Comparison of ENCODE assay signal across 10 cellular contexts in the genomic region with DNA sequence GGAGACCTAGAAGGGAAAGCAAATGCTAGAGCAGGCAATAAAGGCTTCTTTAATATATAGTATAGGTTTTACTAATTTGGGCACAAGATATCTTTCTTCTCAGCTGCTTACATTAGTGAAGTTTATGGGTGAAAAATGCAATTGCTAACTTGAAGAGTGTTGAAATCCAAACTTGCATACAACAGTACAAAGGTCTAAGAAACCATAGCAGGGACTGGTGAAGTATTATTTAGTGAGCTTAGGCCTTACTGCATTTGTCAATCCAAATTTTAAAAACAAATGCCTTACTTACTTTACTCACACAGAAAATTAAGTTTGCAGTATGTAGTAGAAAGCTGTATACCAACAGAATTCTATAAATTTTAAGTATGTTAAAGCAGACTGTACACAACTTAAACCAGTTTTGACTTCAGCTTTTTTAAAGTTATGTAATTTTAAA. TPM values are rescaled to one million over a fixed set of nuclear protein-coding genes. Genes with fewer than 3 reads are reported as not detected.
DNase-seq lines count a peak whose midpoint lies in the region; ATAC-seq and TF ChIP-seq lines count a peak whose summit lies in the region.
"Had no signal": no experiment of that assay in that cellular context is flagged by ENCODE, and none has a peak within 500 bp of the region (broad histone marks: within the 10 kb centered on the region; RNA-seq: fewer than 3 reads in every experiment).

No MANE protein-coding gene starts in this region.

- ATAC-seq in memory B cell (ENCODE audit: low read depth) = no peak
- ATAC-seq: body of pancreas had no signal

- H3K27me3 Mint-ChIP-seq in memory B cell = no peaks in the 10 kb centered on the region
- no peaks in the 10 kb centered on the region for H3K27me3 Mint-ChIP-seq in type B pancreatic cell

- H3K27ac Mint-ChIP-seq in memory B cell (peak overlapping the region; percentile 57), type B pancreatic cell (peak overlapping the region; percentile 5)

- no peaks in the 10 kb centered on the region for H3K36me3 ChIP-seq in cardiac muscle cell
- no peaks in the 10 kb centered on the region for H3K36me3 ChIP-seq in adrenal gland (replicated peaks in 1 of 2)

- H3K4me3 Mint-ChIP-seq in memory B cell (no peak overlapping the region), type B pancreatic cell (peak overlapping the region; percentile 78)

- H3K9me3 Mint-ChIP-seq in memory B cell (no peaks in the 10 kb centered on the region), type B pancreatic cell (no peaks in the 10 kb centered on the region)

- peaks cover 25% of the 10 kb centered on the region for H3K4me1 Mint-ChIP-seq in memory B cell
- H3K4me1 Mint-ChIP-seq in type B pancreatic cell (ENCODE audit: unreplicated experiment) = peaks cover 24% of the 10 kb centered on the region

- H3K9me3 ChIP-seq in cardiac muscle cell (ENCODE audit: low read depth) = no peaks in the 10 kb centered on the region
- H3K9me3 ChIP-seq in adrenal gland (replicated peaks in 1 of 3) = no peaks in the 10 kb centered on the region
- H3K9me3 ChIP-seq: body of pancreas had no signal

- peak overlapping the region; percentile 99 for H3K27ac ChIP-seq in cardiac muscle cell
- H3K27ac ChIP-seq in adrenal gland = peak overlapping the region in 1 of 5 donors; percentile 99

- in situ Hi-C loops in astrocyte of the spinal cord (cut with HindIII; ENCODE audit: low sequenced_read_pairs) = no loop called here

- DNase-seq in cardiac muscle cell (ENCODE audit: low read depth in 1 of 2, low spot score in 1 of 2) (no peak), cardiac septum (ENCODE audit: low spot score) (no peak), astrocyte of the spinal cord (ENCODE audit: low read depth, low spot score) (no peak), memory B cell (ENCODE audit: low spot score in 2 of 2) (no peak), type B pancreatic cell (ENCODE audit: extremely low spot score, unreplicated experiment) (no peak), DMS153 treated with DMSO at 0.1 percent for 48 hours (lab: John Stamatoyannopoulos, UW; ENCODE audit: unreplicated experiment) (no peak), GM10266 (ENCODE audit: extremely low spot score) (no peak), adrenal gland (no peak)
- DNase-seq: body of pancreas, NCI-H510A treated with DMSO at 0.1 percent for 48 hours had no signal

- no peaks in the 10 kb centered on the region for H3K27me3 ChIP-seq in cardiac muscle cell
- H3K27me3 ChIP-seq in adrenal gland = no peaks in the 10 kb centered on the region
- H3K27me3 ChIP-seq: body of pancreas had no signal

- intact Hi-C loops in cardiac septum (cut with DNase I) (no loop called here), adrenal gland (cut with DNase I) (loop anchor here (10.0 kb wide), 1 partner anchor 61 kb away; no protein-coding TSS in a partner anchor)

- TF ChIP-seq CTCF in cardiac muscle cell (IDR thresholded peaks at IDR 0.05; ENCODE audit: low read depth, low read length) (no peak), astrocyte of the spinal cord (IDR thresholded peaks at IDR 0.05; ENCODE audit: low read depth, low read length) (no peak), type B pancreatic cell (conservative IDR thresholded peaks at IDR 0.05) (no peak), GM10266 (IDR thresholded peaks at IDR 0.05; ENCODE audit: control insufficient read depth, insufficient read depth, low read depth, missing control alignments) (no peak), adrenal gland (IDR thresholded peaks at IDR 0.05) (no peak)

- peaks cover 7% of the 10 kb centered on the region for H3K36me3 Mint-ChIP-seq in memory B cell
- peaks cover 18% of the 10 kb centered on the region for H3K36me3 Mint-ChIP-seq in type B pancreatic cell

- H3K4me1 ChIP-seq in cardiac muscle cell (ENCODE audit: low read depth) (peaks cover 17% of the 10 kb centered on the region), adrenal gland (replicated peaks in 1 of 2) (peaks cover 0 to 36% of the 10 kb centered on the region in 2 donors)

- peak overlapping the region; percentile 94 for H3K4me3 ChIP-seq in cardiac muscle cell
- H3K4me3 ChIP-seq in astrocyte of the spinal cord (ENCODE audit: low read depth, low read length) = peak overlapping the region; percentile 63
- H3K4me3 ChIP-seq in adrenal gland = peak overlapping the region in 1 of 4 donors; percentile 98

- no peak for TF ChIP-seq POLR2A in adrenal gland (IDR thresholded peaks at IDR 0.05)

RNA-seq across cellular contexts. Expression of a gene that starts 1.4 kb away (rescaled TPM):
- 5.9 and 8.2 TPM in 2 replicates for total RNA-seq in cardiac muscle cell
- 10.5 and 16.9 TPM in 2 replicates for polyA plus RNA-seq in cardiac muscle cell
- 8.7 TPM for total RNA-seq in cardiac septum
- 10.0 and 11.4 TPM in 2 replicates for total RNA-seq in type B pancreatic cell (ENCODE audit: low replicate concordance)
- 10 to 100 TPM in 2 of 8 donors, 1 to 10 TPM in 6; 4.4 to 20.6 (median 7.3) TPM for total RNA-seq in adrenal gland
- polyA plus RNA-seq in adrenal gland = 1 to 10 TPM; 4.6 to 9.7 (median 5.8) TPM

RNA-seq across cellular contexts. Expression of a gene that starts 2.1 kb away (rescaled TPM):
- 44.6 and 57.3 TPM in 2 replicates for total RNA-seq in cardiac muscle cell
- polyA plus RNA-seq in cardiac muscle cell = 17.5 and 18.1 TPM in 2 replicates
- total RNA-seq in cardiac septum = 55.0 TPM
- total RNA-seq in type B pancreatic cell (ENCODE audit: low replicate concordance) = 34.1 and 39.3 TPM in 2 replicates
- 10 to 100 TPM; 17.1 to 48.2 (median 39.1) TPM for total RNA-seq in adrenal gland
- polyA plus RNA-seq in adrenal gland = 10 to 100 TPM; 11.0 to 34.3 (median 12.4) TPM
